Comparison of ENCODE assay signal across 7 cellular contexts in genomic region chr3:41746215-41746614, GRCh38.
"Had no signal": no experiment of that assay in that cellular context is flagged by ENCODE, and none has a peak within 500 bp of the region (broad histone marks: within the 10 kb centered on the region; RNA-seq: fewer than 3 reads in every experiment).

No MANE protein-coding gene starts in this region.

- H3K27ac ChIP-seq: HL-60 had no signal

- H3K9me3 ChIP-seq: HAP-1 had no signal

- H3K4me1 ChIP-seq: HAP-1 had no signal

- ATAC-seq: HCT116 had no signal

- H3K36me3 ChIP-seq: HAP-1 had no signal

- DNase-seq: GOT3, H7, HFFc6, KG1 had no signal

- H3K4me3 ChIP-seq: HAP-1 had no signal
